In the genomic region with DNA sequence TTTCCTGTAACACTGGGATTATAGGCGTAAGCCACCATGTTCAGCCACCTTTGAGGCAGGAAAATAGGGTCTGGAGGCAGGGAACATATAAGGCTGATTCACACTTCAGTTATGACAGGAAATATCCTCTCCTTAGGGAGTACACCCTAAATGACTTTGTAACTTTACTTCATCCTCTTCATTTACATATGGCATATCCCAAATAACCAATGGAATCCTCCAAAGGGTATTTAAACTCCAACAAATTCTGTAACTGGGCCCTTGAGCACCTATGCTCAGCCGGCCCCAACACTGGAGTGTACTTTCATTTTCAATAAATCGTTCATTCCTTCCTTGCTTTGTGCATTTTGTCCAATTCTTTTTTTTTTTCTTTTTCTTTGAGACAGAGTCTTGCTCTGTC, we compare ENCODE assay signal across 15 cellular contexts. TPM values are rescaled to one million over a fixed set of nuclear protein-coding genes. Genes with fewer than 3 reads are reported as not detected.
DNase-seq lines count a peak whose midpoint lies in the region; ATAC-seq lines count a peak whose summit lies in the region.
"Had no signal": no experiment of that assay in that cellular context is flagged by ENCODE, and none has a peak within 500 bp of the region (broad histone marks: within the 10 kb centered on the region; RNA-seq: fewer than 3 reads in every experiment).

No MANE protein-coding gene starts in this region.

- peaks cover 22% of the 10 kb centered on the region for H3K36me3 Mint-ChIP-seq in activated CD4-positive, alpha-beta T cell treated with anti-CD3 and anti-CD28 coated beads, Interleukin-2, amount 10 ng/mL, durations not matched to agents 7 days and 5 days (ENCODE audit: low read depth)
- H3K36me3 Mint-ChIP-seq in activated CD4-positive, alpha-beta T cell treated with anti-CD3 and anti-CD28 coated beads for 36 hours (ENCODE audit: low read depth): peaks cover 26% of the 10 kb centered on the region
- H3K36me3 Mint-ChIP-seq in dendritic cell treated with granulocyte-macrophage colony-stimulating factor and Interleukin-4, amounts not matched to agents 40 ng/mL and 50 ng/mL, for 4 days (ENCODE audit: low read depth): peaks cover 37% of the 10 kb centered on the region
- peaks cover 21 to 23% of the 10 kb centered on the region in 2 donors for H3K36me3 Mint-ChIP-seq in stimulated activated naive B cell treated with anti-CD40 and anti-IgM and Interleukin-4, amounts not matched to agents 10 μg/mL and 1 μg/mL and 100 μg/mL, for 72 hours

- no peaks in the 10 kb centered on the region for H3K9me3 Mint-ChIP-seq in activated CD4-positive, alpha-beta T cell treated with anti-CD3 and anti-CD28 coated beads, Interleukin-2, amount 10 ng/mL, durations not matched to agents 7 days and 5 days
- H3K9me3 Mint-ChIP-seq in activated CD4-positive, alpha-beta T cell treated with anti-CD3 and anti-CD28 coated beads for 36 hours (ENCODE audit: low read depth): no peaks in the 10 kb centered on the region
- no peaks in the 10 kb centered on the region for H3K9me3 Mint-ChIP-seq in dendritic cell treated with granulocyte-macrophage colony-stimulating factor and Interleukin-4, amounts not matched to agents 40 ng/mL and 50 ng/mL, for 4 days
- H3K9me3 Mint-ChIP-seq in stimulated activated naive B cell treated with anti-CD40 and anti-IgM and Interleukin-4, amounts not matched to agents 10 μg/mL and 1 μg/mL and 100 μg/mL, for 72 hours: no peaks in the 10 kb centered on the region
- H3K9me3 Mint-ChIP-seq: activated T-cell treated with anti-CD3 and anti-CD28 coated beads, Interleukin-2, amount 50 U/mL, for 4 hours had no signal

- no peaks in the 10 kb centered on the region for H3K27me3 Mint-ChIP-seq in activated CD4-positive, alpha-beta T cell treated with anti-CD3 and anti-CD28 coated beads, Interleukin-2, amount 10 ng/mL, durations not matched to agents 7 days and 5 days
- H3K27me3 Mint-ChIP-seq in activated CD4-positive, alpha-beta T cell treated with anti-CD3 and anti-CD28 coated beads for 36 hours: no peaks in the 10 kb centered on the region
- peaks cover 3% of the 10 kb centered on the region for H3K27me3 Mint-ChIP-seq in dendritic cell treated with granulocyte-macrophage colony-stimulating factor and Interleukin-4, amounts not matched to agents 40 ng/mL and 50 ng/mL, for 4 days
- H3K27me3 Mint-ChIP-seq in stimulated activated naive B cell treated with anti-CD40 and anti-IgM and Interleukin-4, amounts not matched to agents 10 μg/mL and 1 μg/mL and 100 μg/mL, for 72 hours: no peaks in the 10 kb centered on the region

- no peak for ATAC-seq in activated CD4-positive, alpha-beta T cell treated with anti-CD3 and anti-CD28 coated beads for 36 hours
- ATAC-seq in stimulated activated naive B cell treated with anti-CD40 and anti-IgM and Interleukin-4, amounts not matched to agents 10 μg/mL and 1 μg/mL and 100 μg/mL, for 72 hours (replicated peaks): no peak
- no peak for ATAC-seq in HG03045 (IDR thresholded peaks at IDR 0.05; ENCODE audit: unreplicated experiment)
- ATAC-seq: A549; activated T-cell treated with anti-CD3 and anti-CD28 coated beads, Interleukin-2, amount 50 U/mL, for 4 hours had no signal

- CTCF ChIA-PET in activated CD4-positive, alpha-beta T cell treated with anti-CD3 and anti-CD28 coated beads, Interleukin-2, amount 10 ng/mL, durations not matched to agents 7 days and 5 days (lab: Charles Lee): interaction anchor here (1.8 to 3.1 kb wide), 8 partner anchors 60 to 175 kb away, joined by 4 to 46 read pairs (median 11); a partner anchor contains a TSS
- CTCF ChIA-PET in activated CD4-positive, alpha-beta T cell treated with anti-CD3 and anti-CD28 coated beads for 36 hours (lab: Charles Lee): interaction anchor here (1.2 to 4.2 kb wide), 7 partner anchors 12 to 174 kb away, joined by 3 to 37 read pairs (median 13); a partner anchor contains a TSS

- H3K27ac Mint-ChIP-seq in activated CD4-positive, alpha-beta T cell treated with anti-CD3 and anti-CD28 coated beads, Interleukin-2, amount 10 ng/mL, durations not matched to agents 7 days and 5 days: no peak overlapping the region
- no peak overlapping the region for H3K27ac Mint-ChIP-seq in activated CD4-positive, alpha-beta T cell treated with anti-CD3 and anti-CD28 coated beads for 36 hours
- H3K27ac Mint-ChIP-seq in dendritic cell treated with granulocyte-macrophage colony-stimulating factor and Interleukin-4, amounts not matched to agents 40 ng/mL and 50 ng/mL, for 4 days: peak overlapping the region; percentile 99
- peak overlapping the region; percentile 86 for H3K27ac Mint-ChIP-seq in stimulated activated naive B cell treated with anti-CD40 and anti-IgM and Interleukin-4, amounts not matched to agents 10 μg/mL and 1 μg/mL and 100 μg/mL, for 72 hours

- H3K4me1 Mint-ChIP-seq in activated CD4-positive, alpha-beta T cell treated with anti-CD3 and anti-CD28 coated beads, Interleukin-2, amount 10 ng/mL, durations not matched to agents 7 days and 5 days: peaks cover 37% of the 10 kb centered on the region
- H3K4me1 Mint-ChIP-seq in activated CD4-positive, alpha-beta T cell treated with anti-CD3 and anti-CD28 coated beads for 36 hours: peaks cover 30% of the 10 kb centered on the region
- H3K4me1 Mint-ChIP-seq in dendritic cell treated with granulocyte-macrophage colony-stimulating factor and Interleukin-4, amounts not matched to agents 40 ng/mL and 50 ng/mL, for 4 days (ENCODE audit: low read depth): peaks cover 45% of the 10 kb centered on the region
- peaks cover 25 to 51% of the 10 kb centered on the region in 2 donors for H3K4me1 Mint-ChIP-seq in stimulated activated naive B cell treated with anti-CD40 and anti-IgM and Interleukin-4, amounts not matched to agents 10 μg/mL and 1 μg/mL and 100 μg/mL, for 72 hours

- peak overlapping the region; percentile 16 for H3K4me3 Mint-ChIP-seq in activated CD4-positive, alpha-beta T cell treated with anti-CD3 and anti-CD28 coated beads, Interleukin-2, amount 10 ng/mL, durations not matched to agents 7 days and 5 days
- no peak overlapping the region for H3K4me3 Mint-ChIP-seq in activated CD4-positive, alpha-beta T cell treated with anti-CD3 and anti-CD28 coated beads for 36 hours
- H3K4me3 Mint-ChIP-seq in dendritic cell treated with granulocyte-macrophage colony-stimulating factor and Interleukin-4, amounts not matched to agents 40 ng/mL and 50 ng/mL, for 4 days: peak overlapping the region; percentile 87
- no peak overlapping the region for H3K4me3 Mint-ChIP-seq in stimulated activated naive B cell treated with anti-CD40 and anti-IgM and Interleukin-4, amounts not matched to agents 10 μg/mL and 1 μg/mL and 100 μg/mL, for 72 hours

- POLR2A ChIA-PET in activated CD4-positive, alpha-beta T cell treated with anti-CD3 and anti-CD28 coated beads, Interleukin-2, amount 10 ng/mL, durations not matched to agents 7 days and 5 days (lab: Charles Lee): no interaction called here
- POLR2A ChIA-PET in activated CD4-positive, alpha-beta T cell treated with anti-CD3 and anti-CD28 coated beads for 36 hours (lab: Charles Lee): no interaction called here

- DNase-seq in activated CD4-positive, alpha-beta T cell treated with anti-CD3 and anti-CD28 coated beads, Interleukin-2, amount 10 ng/mL, durations not matched to agents 7 days and 5 days: no peak
- DNase-seq in activated CD4-positive, alpha-beta T cell treated with anti-CD3 and anti-CD28 coated beads for 36 hours: no peak
- DNase-seq in NCI-H226: peak; percentile 57
- DNase-seq in stimulated activated naive B cell treated with anti-CD40 and anti-IgM and Interleukin-4, amounts not matched to agents 10 μg/mL and 1 μg/mL and 100 μg/mL, for 72 hours: no peak
- no peak for DNase-seq in SKM-1 treated with dmso at 0.1 percent for 144 hours (lab: John Stamatoyannopoulos, UW; ENCODE audit: unreplicated experiment)
- DNase-seq in kidney glomerular epithelial cell (lab: John Stamatoyannopoulos, UW): no peak
- DNase-seq: activated CD4-positive, alpha-beta T cell treated with anti-CD3 and anti-CD28 coated beads, Interleukin-2, amount 50 U/mL, for 1 hour; activated T-cell treated with anti-CD3 and anti-CD28 coated beads, Interleukin-2, amount 50 U/mL, for 4 hours; GF-D8; mesenchymal stem cell; stimulated activated CD4-positive, alpha-beta T cell treated with anti-CD3 and anti-CD28 coated beads, Interleukin-1b, Interleukin-23, amount 100 ng/mL, for 48 hours; T-helper 9 cell had no signal

- intact Hi-C loops in activated CD4-positive, alpha-beta T cell treated with anti-CD3 and anti-CD28 coated beads for 36 hours (cut with DNase I, micrococcal nuclease): loop anchor here (2.0 to 5.0 kb wide), 4 partner anchors 58 to 933 kb away; a partner anchor contains a TSS
- intact Hi-C loops in dendritic cell treated with granulocyte-macrophage colony-stimulating factor and Interleukin-4, amounts not matched to agents 40 ng/mL and 50 ng/mL, for 4 days (cut with micrococcal nuclease): loop anchor here (2.0 to 5.0 kb wide), 2 partner anchors 72 to 174 kb away; a partner anchor contains a TSS

RNA-seq across cellular contexts. Expression of a gene that starts 1.6 kb away (rescaled TPM):
- total RNA-seq in activated CD4-positive, alpha-beta T cell treated with anti-CD3 and anti-CD28 coated beads, Interleukin-2, amount 10 ng/mL, durations not matched to agents 7 days and 5 days: 10 to 100 TPM; 60.8 to 72.3 TPM
- 10 to 100 TPM; 56.5 to 65.1 TPM for total RNA-seq in activated CD4-positive, alpha-beta T cell treated with anti-CD3 and anti-CD28 coated beads for 36 hours

RNA-seq across cellular contexts. Expression of a gene that starts 10.2 kb away (rescaled TPM):
- total RNA-seq in activated CD4-positive, alpha-beta T cell treated with anti-CD3 and anti-CD28 coated beads, Interleukin-2, amount 10 ng/mL, durations not matched to agents 7 days and 5 days: 10 to 100 TPM; 74.9 to 86.3 TPM
- total RNA-seq in activated CD4-positive, alpha-beta T cell treated with anti-CD3 and anti-CD28 coated beads for 36 hours: 10 to 100 TPM; 72.5 to 96.8 TPM

RNA-seq across cellular contexts. Expression of a gene that starts 47.7 kb away (rescaled TPM):
- 10 to 100 TPM; 76.7 to 79.8 TPM for total RNA-seq in activated CD4-positive, alpha-beta T cell treated with anti-CD3 and anti-CD28 coated beads, Interleukin-2, amount 10 ng/mL, durations not matched to agents 7 days and 5 days
- 100 to 1,000 TPM in 1 of 2 experiments, 10 to 100 TPM in 1; 76.9 to 109 TPM for total RNA-seq in activated CD4-positive, alpha-beta T cell treated with anti-CD3 and anti-CD28 coated beads for 36 hours

Comparison
In these comparisons a context has a peak if more than half of its experiments do, and no peak if none do; other contexts are left out.
1. H3K4me3 Mint-ChIP-seq: peak in activated CD4-positive, alpha-beta T cell treated with anti-CD3 and anti-CD28 coated beads, Interleukin-2, amount 10 ng/mL, durations not matched to agents 7 days and 5 days (single experiment) and dendritic cell treated with granulocyte-macrophage colony-stimulating factor and Interleukin-4, amounts not matched to agents 40 ng/mL and 50 ng/mL, for 4 days (single experiment); none in activated CD4-positive, alpha-beta T cell treated with anti-CD3 and anti-CD28 coated beads for 36 hours (single experiment) and stimulated activated naive B cell treated with anti-CD40 and anti-IgM and Interleukin-4, amounts not matched to agents 10 μg/mL and 1 μg/mL and 100 μg/mL, for 72 hours (0 of 2).
2. H3K27ac Mint-ChIP-seq: peak in dendritic cell treated with granulocyte-macrophage colony-stimulating factor and Interleukin-4, amounts not matched to agents 40 ng/mL and 50 ng/mL, for 4 days (single experiment) and stimulated activated naive B cell treated with anti-CD40 and anti-IgM and Interleukin-4, amounts not matched to agents 10 μg/mL and 1 μg/mL and 100 μg/mL, for 72 hours (single experiment); none in activated CD4-positive, alpha-beta T cell treated with anti-CD3 and anti-CD28 coated beads, Interleukin-2, amount 10 ng/mL, durations not matched to agents 7 days and 5 days (single experiment) and activated CD4-positive, alpha-beta T cell treated with anti-CD3 and anti-CD28 coated beads for 36 hours (single experiment).